21 cellular contexts compared by ENCODE assay signal in the genomic region with DNA sequence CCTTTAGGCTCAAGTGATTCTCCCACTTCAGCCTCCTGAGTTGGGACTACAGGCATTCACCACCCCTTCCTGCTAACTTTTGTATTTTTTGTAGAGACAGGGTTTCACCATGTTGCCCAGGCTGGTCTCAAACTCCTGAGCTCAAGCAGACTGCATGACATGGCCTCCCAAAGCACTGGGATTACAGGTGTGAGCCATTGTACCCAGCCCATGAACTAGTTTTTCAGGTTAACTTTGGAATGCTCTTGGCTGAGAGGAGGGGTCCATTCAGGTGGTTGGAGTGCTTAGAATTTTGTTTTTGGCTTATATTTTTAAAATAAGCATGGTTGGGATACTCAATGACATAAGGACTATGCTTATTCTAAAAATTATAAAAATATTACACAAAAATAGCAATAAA.
"Had no signal": no experiment of that assay in that cellular context is flagged by ENCODE, and none has a peak within 500 bp of the region (broad histone marks: within the 10 kb centered on the region; RNA-seq: fewer than 3 reads in every experiment).

No MANE protein-coding gene starts in this region.

- DNase-seq: activated CD4-positive, alpha-beta T cell treated with anti-CD3 and anti-CD28 coated beads for 1 hour; activated CD8-positive, alpha-beta T cell treated with anti-CD3 and anti-CD28 coated beads, Interleukin-2, amount 10 ng/mL, durations not matched to agents 7 days and 5 days; activated gamma-delta T cell treated with Interleukin-2 at 50 U/mL for 16 hours; brain microvascular endothelial cell; cortex of kidney; erythroblast; ovary; psoas muscle; stimulated activated CD4-positive, alpha-beta T cell treated with anti-CD3 and anti-CD28 coated beads, Interleukin-4, amount 100 ng/mL, for 24 hours; stimulated activated naive CD4-positive, alpha-beta T cell treated with Interleukin-2 at 50 U/mL for 16 hours had no signal

- H3K27ac Mint-ChIP-seq: activated CD8-positive, alpha-beta T cell treated with anti-CD3 and anti-CD28 coated beads, Interleukin-2, amount 10 ng/mL, durations not matched to agents 7 days and 5 days; activated naive CD4-positive, alpha-beta T cell treated with anti-CD3 and anti-CD28 coated beads, Interleukin-2, amount 50 U/mL, for 24 hours; memory B cell; T-helper 2 cell treated with Interferon-gamma antibody and Interleukin-4, amounts not matched to agents 5 μg/mL and 100 μg/mL, for 36 hours had no signal

- H3K4me1 ChIP-seq: psoas muscle, right atrium auricular region, upper lobe of left lung had no signal

- H3K36me3 Mint-ChIP-seq: activated naive CD4-positive, alpha-beta T cell treated with anti-CD3 and anti-CD28 coated beads, Interleukin-2, amount 50 U/mL, for 24 hours; memory B cell had no signal

- H3K4me3 ChIP-seq: ovary, psoas muscle, right atrium auricular region, thoracic aorta, upper lobe of left lung had no signal

- H3K27me3 ChIP-seq: brain microvascular endothelial cell, neutrophil, ovary, right atrium auricular region, upper lobe of left lung had no signal

- H3K27me3 Mint-ChIP-seq: activated naive CD4-positive, alpha-beta T cell treated with anti-CD3 and anti-CD28 coated beads, Interleukin-2, amount 50 U/mL, for 24 hours; central memory CD8-positive, alpha-beta T cell; memory B cell had no signal

- H3K4me1 Mint-ChIP-seq: activated naive CD4-positive, alpha-beta T cell treated with anti-CD3 and anti-CD28 coated beads, Interleukin-2, amount 50 U/mL, for 24 hours; central memory CD8-positive, alpha-beta T cell; memory B cell; nephron had no signal

- H3K9me3 Mint-ChIP-seq: activated naive CD4-positive, alpha-beta T cell treated with anti-CD3 and anti-CD28 coated beads, Interleukin-2, amount 50 U/mL, for 24 hours; central memory CD8-positive, alpha-beta T cell; T-helper 2 cell treated with Interferon-gamma antibody and Interleukin-4, amounts not matched to agents 5 μg/mL and 100 μg/mL, for 36 hours had no signal

- H3K27ac ChIP-seq: brain microvascular endothelial cell, neutrophil, ovary, psoas muscle, right atrium auricular region, upper lobe of left lung had no signal

- FAIRE-seq: frontal cortex, TTC549 had no signal

- H3K9me3 ChIP-seq: neutrophil, ovary, psoas muscle, thoracic aorta, upper lobe of left lung had no signal

- H3K4me3 Mint-ChIP-seq: activated CD8-positive, alpha-beta T cell treated with anti-CD3 and anti-CD28 coated beads, Interleukin-2, amount 10 ng/mL, durations not matched to agents 7 days and 5 days; activated naive CD4-positive, alpha-beta T cell treated with anti-CD3 and anti-CD28 coated beads, Interleukin-2, amount 50 U/mL, for 24 hours; central memory CD8-positive, alpha-beta T cell; memory B cell; nephron; T-helper 2 cell treated with Interferon-gamma antibody and Interleukin-4, amounts not matched to agents 5 μg/mL and 100 μg/mL, for 36 hours had no signal

- H3K36me3 ChIP-seq: brain microvascular endothelial cell, neutrophil, ovary, right atrium auricular region, thoracic aorta, upper lobe of left lung had no signal

- ATAC-seq: activated CD8-positive, alpha-beta T cell treated with anti-CD3 and anti-CD28 coated beads, Interleukin-2, amount 10 ng/mL, durations not matched to agents 7 days and 5 days; psoas muscle had no signal
